11 cellular contexts compared by ENCODE assay signal in the genomic region with DNA sequence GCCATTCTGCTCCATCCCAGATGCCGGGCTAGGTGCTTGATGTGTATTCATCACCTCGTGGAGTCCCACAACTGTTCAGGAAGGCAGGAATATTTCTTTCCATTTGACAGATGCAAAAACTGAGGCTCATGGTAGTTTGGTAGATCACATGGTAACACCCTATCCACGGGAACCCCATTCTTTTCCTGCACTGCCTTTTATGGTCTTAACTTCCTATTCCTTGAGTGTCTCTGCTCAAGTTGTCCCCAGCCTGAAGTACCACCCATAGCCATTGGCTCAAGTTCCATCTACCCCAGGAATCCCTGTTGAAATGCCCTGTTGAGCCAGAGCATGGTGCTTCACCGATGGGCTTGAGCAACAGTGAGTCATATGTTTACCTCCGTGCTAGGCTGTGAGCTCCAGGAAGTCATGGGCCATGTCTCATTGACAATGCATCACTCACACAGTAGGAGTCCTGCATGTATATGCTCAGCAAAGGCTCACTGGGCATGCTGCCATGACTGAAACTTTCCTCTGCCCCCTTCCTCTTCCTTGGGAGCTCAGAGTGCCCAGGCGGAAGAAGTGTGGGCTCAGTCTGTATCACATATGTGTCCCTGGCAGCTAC.
A peak's percentile ranks its signal among the peaks of the same experiment; 100 is the strongest.
DNase-seq lines count a peak whose midpoint lies in the region; ATAC-seq, FAIRE-seq and TF ChIP-seq lines count a peak whose summit lies in the region.
"Had no signal": no experiment of that assay in that cellular context is flagged by ENCODE, and none has a peak within 500 bp of the region (broad histone marks: within the 10 kb centered on the region; RNA-seq: fewer than 3 reads in every experiment).

No MANE protein-coding gene starts in this region.

- dilution Hi-C loops in IMR-90 (cut with HindIII; ENCODE audit: low sequenced_read_pairs, unreplicated experiment): no loop called here

- in situ Hi-C loops in IMR-90 (cut with MboI; ENCODE audit: low sequenced_read_pairs) (no loop called here), GM12878 (cut with MboI) (no loop called here)

- H3K9me1 ChIP-seq in IMR-90 (ENCODE audit: insufficient read depth, low read length): no peaks in the 10 kb centered on the region

- peak overlapping the region; percentile 5 for H2AK9ac ChIP-seq in IMR-90 (replicated peaks; ENCODE audit: low read depth, low read length, poor library complexity)

- no peak overlapping the region for H2BK20ac ChIP-seq in IMR-90 (ENCODE audit: low read depth, low read length)

- no peaks in the 10 kb centered on the region for H3K36me3 Mint-ChIP-seq in CD4-positive, CD25-positive, alpha-beta regulatory T cell
- H3K36me3 Mint-ChIP-seq: IgD-negative memory B cell had no signal

- TF ChIP-seq POLR2A in IMR-90 (IDR thresholded peaks at IDR 0.05; ENCODE audit: low read depth, low read length) (no peak), GM12878 (IDR thresholded peaks at IDR 0.05; ENCODE audit: low read depth, low read length) (no peak)

- H2BK120ac ChIP-seq in IMR-90 (ENCODE audit: low read depth, low read length): peak overlapping the region; percentile 18; the same call in 1 of the 2 replicates

- no peak overlapping the region; the same call in 1 of the 2 replicates for H2AK5ac ChIP-seq in IMR-90 (ENCODE audit: low read depth, low read length)

- no peak overlapping the region for H3K14ac ChIP-seq in IMR-90 (replicated peaks; ENCODE audit: low read depth, low read length)

- no peak for FAIRE-seq in GM12878 (lab: Jason Lieb, UNC)

- H2AFZ ChIP-seq in IMR-90 (replicated peaks; ENCODE audit: low read length, poor library complexity) (peak overlapping the region; percentile 67), GM12878 (ENCODE audit: control insufficient read depth, low read depth, low read length) (no peak overlapping the region)

- no peak overlapping the region for H3K27ac Mint-ChIP-seq in CD4-positive, CD25-positive, alpha-beta regulatory T cell

- H3K4me2 ChIP-seq in IMR-90 (ENCODE audit: low read depth, low read length): no peak overlapping the region
- H3K4me2 ChIP-seq in GM12878 (ENCODE audit: control insufficient read depth, insufficient read depth): no peak overlapping the region

- no peak overlapping the region for H3K4ac ChIP-seq in IMR-90 (ENCODE audit: low read depth, low read length)

- H3K9ac ChIP-seq in IMR-90 (ENCODE audit: low read depth, low read length) (no peak overlapping the region), GM12878 (ENCODE audit: control insufficient read depth, insufficient read depth, low read length) (no peak overlapping the region)

- H3K23ac ChIP-seq in IMR-90 (ENCODE audit: low read depth, low read length): no peak overlapping the region

- no peaks in the 10 kb centered on the region for H3K27me3 ChIP-seq in CD4-positive, CD25-positive, alpha-beta regulatory T cell (ENCODE audit: control insufficient read depth, insufficient read depth, low read length)
- H3K27me3 ChIP-seq in IMR-90 (ENCODE audit: control insufficient read depth, insufficient read depth, low read length) (peaks cover 4% of the 10 kb centered on the region; the same call in 1 of the 2 replicates), GM12878 (replicated peaks in 1 of 2; ENCODE audit: control insufficient read depth in 2 of 2, insufficient read depth in 2 of 2, low read length in 1 of 2) (no peaks in the 10 kb centered on the region), lung (ENCODE audit: control insufficient read depth, insufficient read depth) (no peaks in the 10 kb centered on the region)

- no peak overlapping the region for H4K8ac ChIP-seq in IMR-90 (ENCODE audit: low read depth in 2 of 2, low read length in 2 of 2)

- SMC1A ChIA-PET in GM12878 (lab: Charles Lee; ENCODE audit: uncharacterized antibody, unreplicated experiment): no interaction called here

- BruUV-seq in IMR-90 (replicated peaks; lab: Mats Ljungman, UMichigan): no TSS peak
- BruUV-seq in GM12878 (replicated peaks; lab: Mats Ljungman, UMichigan): no TSS peak

- no CpG with 5 or more reads among the region's 6 CpGs for WGBS in IMR-90 (ENCODE audit: extremely low coverage in 2 of 2, insufficient read length in 1 of 2), 2 experiments
- 32% methylated on average over 6 of the region's 6 CpGs for WGBS in GM12878 (ENCODE audit: insufficient coverage, insufficient replicate concordance, low lambda C conversion rate, missing lambda C conversion rate)
- 68 to 73% methylated on average over 6 of the region's 6 CpGs for WGBS in lung, 2 donors

- no peaks in the 10 kb centered on the region for H3K79me2 ChIP-seq in GM12878 (ENCODE audit: control insufficient read depth, insufficient read depth, low read length)

- no peaks in the 10 kb centered on the region for H3K9me3 ChIP-seq in CD4-positive, CD25-positive, alpha-beta regulatory T cell (ENCODE audit: control insufficient read depth in 2 of 2, low read length in 2 of 2)
- H3K9me3 ChIP-seq in IMR-90 (ENCODE audit: control insufficient read depth, insufficient read depth, low read length): no peaks in the 10 kb centered on the region
- H3K9me3 ChIP-seq in GM12878 (replicated peaks; ENCODE audit: control insufficient read depth, insufficient read depth, low read length): no peaks in the 10 kb centered on the region
- no peaks in the 10 kb centered on the region for H3K9me3 ChIP-seq in lung (ENCODE audit: control insufficient read depth in 2 of 2, insufficient read depth in 1 of 2, low read length in 1 of 2)

- H4K20me1 ChIP-seq in IMR-90 (ENCODE audit: insufficient read depth, low read length) (no peaks in the 10 kb centered on the region), GM12878 (ENCODE audit: control insufficient read depth, insufficient read depth) (no peaks in the 10 kb centered on the region)

- DNase-seq in CD4-positive, CD25-positive, alpha-beta regulatory T cell: no peak
- DNase-seq in IMR-90 (peak; percentile 92), GM12878 (ENCODE audit: low read depth, low spot score) (no peak), lung (ENCODE audit: low spot score) (no peak), Ammon's horn (ENCODE audit: low spot score) (no peak)
- no peak for DNase-seq in activated CD4-positive, alpha-beta T cell treated with anti-CD3 and anti-CD28 coated beads, Interleukin-2, amount 50 U/mL, for 1 hour
- DNase-seq in NK-92 treated with Interleukin-12 subunit alpha and Interleukin-12 subunit beta, amount 100 ng/mL, for 24 hours (lab: John Stamatoyannopoulos, UW): no peak
- DNase-seq: right cardiac atrium had no signal

- peak overlapping the region; percentile 5; the same call in 1 of the 2 replicates for H3K18ac ChIP-seq in IMR-90 (ENCODE audit: low read depth, low read length)

- H3K4me3 ChIP-seq in CD4-positive, CD25-positive, alpha-beta regulatory T cell (ENCODE audit: low read depth, low read length): no peak overlapping the region
- H3K4me3 ChIP-seq in IMR-90 (ENCODE audit: insufficient read depth, low read depth, low read length): no peak overlapping the region
- H3K4me3 ChIP-seq in GM12878: no peak overlapping the region
- no peak overlapping the region for H3K4me3 ChIP-seq in lung

- H3K79me1 ChIP-seq in IMR-90 (ENCODE audit: low read depth in 1 of 2, low read length in 2 of 2): no peaks in the 10 kb centered on the region

- H3K27ac ChIP-seq in CD4-positive, CD25-positive, alpha-beta regulatory T cell (ENCODE audit: insufficient read depth, low read length, poor library complexity, severe bottlenecking): no peak overlapping the region
- H3K27ac ChIP-seq in IMR-90 (ENCODE audit: insufficient read depth, low read length): no peak overlapping the region
- H3K27ac ChIP-seq in GM12878 (ENCODE audit: control insufficient read depth, insufficient read depth): no peak overlapping the region
- no peak overlapping the region for H3K27ac ChIP-seq in lung (ENCODE audit: low read depth in 1 of 2, low read length in 1 of 2)

- peaks cover 0 to 5% (median 0%) of the 10 kb centered on the region in 4 donors for H3K4me1 Mint-ChIP-seq in CD4-positive, CD25-positive, alpha-beta regulatory T cell

- POLR2A ChIA-PET in IMR-90 (lab: Charles Lee; ENCODE audit: unreplicated experiment) (no interaction called here), GM12878 (lab: Charles Lee) (no interaction called here)

- CTCF ChIA-PET in IMR-90 (lab: Yijun Ruan, JAX): no interaction called here
- CTCF ChIA-PET in GM12878 (lab: Yijun Ruan, JAX): no interaction called here

- no peaks in the 10 kb centered on the region for H3K36me3 ChIP-seq in CD4-positive, CD25-positive, alpha-beta regulatory T cell (ENCODE audit: control insufficient read depth, insufficient read depth, low read length)
- no peaks in the 10 kb centered on the region for H3K36me3 ChIP-seq in IMR-90 (ENCODE audit: control insufficient read depth, insufficient read depth, low read length)
- H3K36me3 ChIP-seq in GM12878 (ENCODE audit: control insufficient read depth in 2 of 2, insufficient read depth in 2 of 2, low read length in 1 of 2): no peaks in the 10 kb centered on the region
- no peaks in the 10 kb centered on the region for H3K36me3 ChIP-seq in lung (ENCODE audit: control insufficient read depth in 2 of 2, insufficient read depth in 2 of 2, low read length in 2 of 2)

- intact Hi-C loops in IMR-90 (cut with micrococcal nuclease): loop anchor here (5.0 kb wide), 1 partner anchor 63 kb away; no protein-coding TSS in a partner anchor
- intact Hi-C loops in GM12878 (cut with micrococcal nuclease; ENCODE audit: unreplicated experiment): no loop called here

- no peak overlapping the region for H3K4me3 Mint-ChIP-seq in CD4-positive, CD25-positive, alpha-beta regulatory T cell
- H3K4me3 Mint-ChIP-seq: IgD-negative memory B cell had no signal

- peaks cover 6% of the 10 kb centered on the region for H3K27me3 Mint-ChIP-seq in CD4-positive, CD25-positive, alpha-beta regulatory T cell
- H3K27me3 Mint-ChIP-seq: IgD-negative memory B cell had no signal

- H4K5ac ChIP-seq in IMR-90 (ENCODE audit: low read depth, low read length): no peak overlapping the region

- no peak overlapping the region for H4K91ac ChIP-seq in IMR-90 (ENCODE audit: insufficient read depth, low read depth, low read length)

- no peaks in the 10 kb centered on the region for H3K4me1 ChIP-seq in CD4-positive, CD25-positive, alpha-beta regulatory T cell (ENCODE audit: control insufficient read depth, insufficient read depth, low read length, poor library complexity, severe bottlenecking)
- H3K4me1 ChIP-seq in IMR-90 (ENCODE audit: control insufficient read depth, insufficient read depth, low read length) (peaks cover 1% of the 10 kb centered on the region; the same call in 1 of the 2 replicates), GM12878 (ENCODE audit: control insufficient read depth, insufficient read depth, low read length) (no peaks in the 10 kb centered on the region), lung (ENCODE audit: control insufficient read depth in 2 of 2, insufficient read depth in 2 of 2, low read length in 2 of 2) (peaks cover 0 to 7% of the 10 kb centered on the region in 2 donors)

- RAD21 ChIA-PET in GM12878 (lab: Charles Lee; ENCODE audit: unreplicated experiment): no interaction called here

- H2BK15ac ChIP-seq in IMR-90 (ENCODE audit: low read depth, low read length): no peak overlapping the region; the same call in 2 of the 3 replicates

- TF ChIP-seq EP300 in GM12878 (IDR thresholded peaks at IDR 0.05; ENCODE audit: borderline replicate concordance in 1 of 2, control insufficient read depth in 1 of 2, low read depth in 2 of 2, low read length in 2 of 2): no peak

- H3K56ac ChIP-seq in IMR-90 (ENCODE audit: extremely low read depth, insufficient read depth, low read length): no peak overlapping the region

- TF ChIP-seq CTCF in IMR-90 (conservative IDR thresholded peaks at IDR 0.05; ENCODE audit: low read depth, low read length): no peak
- no peak for TF ChIP-seq CTCF in GM12878 (IDR thresholded peaks at IDR 0.05 in 2 of 3, conservative IDR thresholded peaks at IDR 0.05 in 1 of 3; ENCODE audit: control insufficient read depth in 2 of 3, extremely low read depth in 1 of 3, insufficient read depth in 1 of 3, low read depth in 3 of 3, low read length in 3 of 3)
- no peak for TF ChIP-seq CTCF in lung (IDR thresholded peaks at IDR 0.05; ENCODE audit: control extremely low read depth, extremely low read depth)

- peaks cover 0 to 1% (median 0%) of the 10 kb centered on the region in 7 donors for H3K9me3 Mint-ChIP-seq in CD4-positive, CD25-positive, alpha-beta regulatory T cell

- ATAC-seq in CD4-positive, CD25-positive, alpha-beta regulatory T cell (ENCODE audit: low read depth in 2 of 2): peak; percentile 40 to 69
- peak; percentile 75 for ATAC-seq in IMR-90 (ENCODE audit: low read depth)
- ATAC-seq in GM12878: no peak
- ATAC-seq in lung (ENCODE audit: insufficient read depth, low FRiP score): peak; percentile 59
- no peak for ATAC-seq in GM21529 (IDR thresholded peaks at IDR 0.05; ENCODE audit: unreplicated experiment)
- ATAC-seq: left lobe of liver, right cardiac atrium had no signal

- no peak overlapping the region for H2BK5ac ChIP-seq in IMR-90 (ENCODE audit: low read depth, low read length, poor library complexity, severe bottlenecking)

- TF ChIP-seq RAD21 in IMR-90 (IDR thresholded peaks at IDR 0.05; ENCODE audit: low read length) (no peak), GM12878 (IDR thresholded peaks at IDR 0.05; ENCODE audit: insufficient read depth, low read depth, low read length) (no peak)

Comparison
In these comparisons a context has a peak if more than half of its experiments do, and no peak if none do; other contexts are left out.
1. ATAC-seq: peak in CD4-positive, CD25-positive, alpha-beta regulatory T cell (2 of 2), IMR-90 (single experiment) and lung (single experiment); none in GM12878 (single experiment) and GM21529 (single experiment).